Comparison of ENCODE assay signal across 9 cellular contexts in the genomic region with DNA sequence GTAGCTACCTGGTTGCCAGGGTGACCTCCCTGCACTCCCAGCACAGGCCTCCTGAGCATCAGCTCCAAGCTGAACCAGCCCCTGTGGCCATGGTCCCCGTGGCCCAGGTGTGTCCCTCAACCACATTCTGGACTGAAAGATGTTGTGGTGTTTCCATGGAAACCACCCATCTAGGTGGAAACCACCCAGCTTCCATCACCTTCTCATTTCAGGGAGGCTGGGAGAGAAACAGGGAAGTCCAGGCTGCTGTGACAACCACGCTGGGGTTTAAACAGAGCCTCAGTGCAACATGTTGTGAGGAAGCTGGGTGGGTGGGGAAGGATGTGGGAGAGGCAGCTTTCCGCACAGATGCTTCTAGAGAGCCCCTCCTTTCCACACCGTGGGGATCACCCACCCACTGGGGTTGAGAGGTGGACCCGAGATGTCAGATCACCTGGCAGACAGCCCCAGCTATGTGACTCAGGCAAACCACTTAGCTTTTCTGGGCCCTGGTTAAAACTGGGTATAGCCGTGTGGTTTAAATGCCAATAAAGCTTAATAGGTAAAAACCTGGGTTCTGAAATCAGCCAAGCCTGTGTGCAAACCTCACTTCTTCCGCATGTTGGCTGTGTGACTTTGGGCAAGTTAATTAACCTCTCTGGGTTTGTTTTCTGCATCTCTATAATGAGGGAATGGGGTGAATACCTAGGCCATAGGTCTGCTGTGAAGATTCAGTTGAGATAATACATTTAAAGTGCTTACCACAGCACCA. TPM values are rescaled to one million over a fixed set of nuclear protein-coding genes. Genes with fewer than 3 reads are reported as not detected.
DNase-seq lines count a peak whose midpoint lies in the region; ATAC-seq, FAIRE-seq and TF ChIP-seq lines count a peak whose summit lies in the region.
"Had no signal": no experiment of that assay in that cellular context is flagged by ENCODE, and none has a peak within 500 bp of the region (broad histone marks: within the 10 kb centered on the region; RNA-seq: fewer than 3 reads in every experiment).

No MANE protein-coding gene starts in this region.

- DNase-seq in Caki2 (ENCODE audit: low read depth) (peak; percentile 38), T follicular helper cell (ENCODE audit: low read depth) (peak; percentile 37), GM12878 (ENCODE audit: low read depth, low spot score) (peak; percentile 86), Caco-2 (no peak), coronary artery (ENCODE audit: low spot score) (no peak), HPDE6-E6E7 (ENCODE audit: extremely low spot score) (no peak)
- DNase-seq in stimulated activated CD8-positive, alpha-beta memory T cell treated with anti-CD3 and anti-CD28 coated beads, Interleukin-7, amount 100 ng/mL, for 1 hour (ENCODE audit: low read depth in 2 of 2) = peak; percentile 35 to 37

- POLR2A ChIA-PET in GM12878 (lab: Charles Lee) (interaction anchor here (0.7 to 7.9 kb wide), 10 partner anchors 8 to 46 kb away, joined by 3 to 289 read pairs (median 4); partner anchors contain the start of gene CD82), Caco-2 (lab: Charles Lee) (no interaction called here)

- CTCF ChIA-PET in GM12878 (lab: Yijun Ruan, JAX) (interaction anchor here (0.6 to 10.3 kb wide), 11 partner anchors 9 to 73 kb away, joined by 3 to 477 read pairs (median 15); partner anchors contain the start of gene CD82), Caco-2 (lab: Charles Lee) (interaction anchor here (0.9 to 2.4 kb wide), 4 partner anchors 10 to 57 kb away, joined by 3 to 7 read pairs (median 4); no protein-coding TSS in a partner anchor)

- ATAC-seq in GM21619 (IDR thresholded peaks at IDR 0.05; ENCODE audit: unreplicated experiment) (peak; percentile 29), GM12878 (peak; percentile 54)

- H3K4me1 ChIP-seq in GM12878 (ENCODE audit: control insufficient read depth, insufficient read depth, low read length) (peaks cover 74% of the 10 kb centered on the region), Caco-2 (no peaks in the 10 kb centered on the region)
- H3K4me1 ChIP-seq: parathyroid adenoma had no signal

- H3K4me3 Mint-ChIP-seq in Caco-2 (ENCODE audit: unreplicated experiment) = no peak overlapping the region

- 2% methylated on average over 7 of the region's 7 CpGs for WGBS in GM12878 (ENCODE audit: insufficient coverage, insufficient replicate concordance, low lambda C conversion rate, missing lambda C conversion rate)

- RAD21 ChIA-PET in GM12878 (lab: Charles Lee; ENCODE audit: unreplicated experiment) = interaction anchor here (0.6 to 7.8 kb wide), 17 partner anchors 9 to 259 kb away, joined by 3 to 196 read pairs (median 7); partner anchors contain the start of gene CD82

- peaks cover 4% of the 10 kb centered on the region for H3K27me3 Mint-ChIP-seq in Caco-2 (ENCODE audit: insufficient read depth, unreplicated experiment)

- intact Hi-C loops in GM12878 (cut with micrococcal nuclease; ENCODE audit: unreplicated experiment) = no loop called here
- intact Hi-C loops in Caco-2 (cut with micrococcal nuclease; ENCODE audit: unreplicated experiment) = no loop called here

- H3K36me3 Mint-ChIP-seq in Caco-2 (ENCODE audit: insufficient read depth, unreplicated experiment) = no peaks in the 10 kb centered on the region

- H3K36me3 ChIP-seq in GM12878 (ENCODE audit: control insufficient read depth in 2 of 2, insufficient read depth in 2 of 2, low read length in 1 of 2) (peaks cover 4 to 29% of the 10 kb centered on the region in 2 experiments), Caco-2 (ENCODE audit: control insufficient read depth, insufficient read depth, low read length) (no peaks in the 10 kb centered on the region)

- H3K9me3 ChIP-seq in GM12878 (replicated peaks; ENCODE audit: control insufficient read depth, insufficient read depth, low read length) (no peaks in the 10 kb centered on the region), Caco-2 (no peaks in the 10 kb centered on the region)

- H3K9ac ChIP-seq in GM12878 (ENCODE audit: control insufficient read depth, insufficient read depth, low read length) = no peak overlapping the region
- H3K9ac ChIP-seq: parathyroid adenoma had no signal

- no peak overlapping the region for H2AFZ ChIP-seq in GM12878 (ENCODE audit: control insufficient read depth, low read depth, low read length)
- H2AFZ ChIP-seq: parathyroid adenoma had no signal

- no peak for TF ChIP-seq POLR2A in GM12878 (IDR thresholded peaks at IDR 0.05; ENCODE audit: low read depth, low read length)

- H3K4me3 ChIP-seq in GM12878 (no peak overlapping the region), Caco-2 (ENCODE audit: low read depth, low read length) (no peak overlapping the region), coronary artery (no peak overlapping the region)

- peak overlapping the region; percentile 52 for H3K27ac ChIP-seq in GM12878 (ENCODE audit: control insufficient read depth, insufficient read depth)
- H3K27ac ChIP-seq in coronary artery = no peak overlapping the region
- H3K27ac ChIP-seq: parathyroid adenoma had no signal

- no peak for TF ChIP-seq RAD21 in GM12878 (IDR thresholded peaks at IDR 0.05; ENCODE audit: insufficient read depth, low read depth, low read length)

- H3K27me3 ChIP-seq in GM12878 (replicated peaks in 1 of 2; ENCODE audit: control insufficient read depth in 2 of 2, insufficient read depth in 2 of 2, low read length in 1 of 2) (no peaks in the 10 kb centered on the region), Caco-2 (replicated peaks; ENCODE audit: control insufficient read depth, insufficient read depth, low read length) (no peaks in the 10 kb centered on the region)

- peaks cover 9% of the 10 kb centered on the region for H3K4me1 Mint-ChIP-seq in Caco-2 (ENCODE audit: low read depth, unreplicated experiment)

- SMC1A ChIA-PET in GM12878 (lab: Charles Lee; ENCODE audit: uncharacterized antibody, unreplicated experiment) = interaction anchor here (0.7 to 10.3 kb wide), 12 partner anchors 10 to 543 kb away, joined by 3 to 433 read pairs (median 11); partner anchors contain the start of gene CD82

- TF ChIP-seq CTCF in GM12878 (IDR thresholded peaks at IDR 0.05 in 2 of 3, conservative IDR thresholded peaks at IDR 0.05 in 1 of 3; ENCODE audit: control insufficient read depth in 2 of 3, extremely low read depth in 1 of 3, insufficient read depth in 1 of 3, low read depth in 3 of 3, low read length in 3 of 3) (no peak), Caco-2 (IDR thresholded peaks at IDR 0.05; ENCODE audit: insufficient read depth in 1 of 2, low read depth in 1 of 2, low read length in 1 of 2, severe bottlenecking in 1 of 2, unreplicated experiment in 1 of 2) (no peak), coronary artery (IDR thresholded peaks at IDR 0.05) (no peak)

- H3K4me2 ChIP-seq in GM12878 (ENCODE audit: control insufficient read depth, insufficient read depth) = peak overlapping the region; percentile 23

- no peak overlapping the region for H3K27ac Mint-ChIP-seq in Caco-2 (ENCODE audit: unreplicated experiment)

- H3K9me3 Mint-ChIP-seq in Caco-2 (ENCODE audit: unreplicated experiment) = no peaks in the 10 kb centered on the region

- in situ Hi-C loops in Caki2 (cut with HindIII; ENCODE audit: low pct_unique_long_range_greater_than_20kb, low sequenced_read_pairs) (no loop called here), GM12878 (cut with MboI) (no loop called here)

- BruUV-seq in GM12878 (replicated peaks; lab: Mats Ljungman, UMichigan) (no TSS peak), Caco-2 (replicated peaks; lab: Mats Ljungman, UMichigan) (no TSS peak)

- peak in 1 of 2 experiments; percentile 38; a peak in 2 of 4 replicates for TF ChIP-seq EP300 in GM12878 (IDR thresholded peaks at IDR 0.05; ENCODE audit: borderline replicate concordance in 1 of 2, control insufficient read depth in 1 of 2, low read depth in 2 of 2, low read length in 2 of 2)

- H4K20me1 ChIP-seq in GM12878 (ENCODE audit: control insufficient read depth, insufficient read depth) = no peaks in the 10 kb centered on the region

- FAIRE-seq in GM12878 (lab: Jason Lieb, UNC) = peak; percentile 89

- no peaks in the 10 kb centered on the region for H3K79me2 ChIP-seq in GM12878 (ENCODE audit: control insufficient read depth, insufficient read depth, low read length)
- H3K79me2 ChIP-seq: parathyroid adenoma had no signal

TF ChIP-seq in GM12878, 131 proteins besides CTCF, POLR2A, EP300 and RAD21 (continues in another document):
- TF ChIP-seq BCL11A (IDR thresholded peaks at IDR 0.05; ENCODE audit: low read depth, low read length) (no peak), GATAD2B (conservative IDR thresholded peaks at IDR 0.05; ENCODE audit: low read depth) (peak; percentile 58), ZNF24 (IDR thresholded peaks at IDR 0.05) (peak; percentile 56), SREBF1 (IDR thresholded peaks at IDR 0.05; ENCODE audit: low read length) (no peak), NFIC (IDR thresholded peaks at IDR 0.05; ENCODE audit: low read depth, low read length) (peak; percentile 57; the same call in 1 of the 2 replicates)

RNA-seq across cellular contexts. Expression of gene CD82, which starts 46.4 kb away (rescaled TPM):
- 17.5 and 35.8 TPM in 2 replicates for total RNA-seq in Caki2 (2014; rRNA removed; shearing (Covaris generic); ENCODE audit: low replicate concordance)
- 202 and 214 TPM in 2 replicates for total RNA-seq in GM12878 (2013; cell fraction: nucleolus; rRNA removed)
- total RNA-seq in GM12878 (2014; rRNA removed) (60.0 and 69.4 TPM in 2 replicates), GM12878 (2014; rRNA removed; fragmentation: Illumina TruSeq; extraction: Trizol) (65.0 and 66.4 TPM in 2 replicates), GM12878 (2021) (166 and 178 TPM in 2 replicates), Caco-2 (2022) (3.7 and 4.3 TPM in 2 replicates)
- polyA plus RNA-seq in GM12878 (2011; ENCODE audit: low read depth) = 57.7 TPM
- polyA plus RNA-seq in GM12878 (2011; rRNA removed) (94.5 and 176 TPM in 2 replicates), GM12878 (2014; fragmentation: Illumina TruSeq; extraction: Trizol) (17.8 and 51.8 TPM in 2 replicates), GM12878 (2014; fragmentation: Nextera tagmentation; extraction: Ambion mirVana) (1 to 10 TPM; 5.2 to 8.2 TPM), GM12878 (2014; rRNA removed) (97.7 and 100 TPM in 2 replicates), GM12878 (2016; fragmentation: Nextera tagmentation; extraction: Ambion mirVana) (100 to 1,000 TPM; 159 to 180 TPM)
- 223 and 282 TPM in 2 replicates for polyA plus RNA-seq in GM12878 (2011; cell fraction: cytosol; rRNA removed)
- 60.1 and 67.9 TPM in 2 replicates for polyA plus RNA-seq in GM12878 (2011; cell fraction: nucleus; rRNA removed)
- 108 and 130 TPM in 2 replicates for polyA plus RNA-seq in GM12878 (2012)
- 136 and 174 TPM in 2 replicates for polyA minus RNA-seq in GM12878 (2011; rRNA and poly(A)+ RNA removed)
- 59.5 and 63.5 TPM in 2 replicates for polyA minus RNA-seq in GM12878 (2011; cell fraction: cytosol; rRNA and poly(A)+ RNA removed)
- 29.3 and 45.1 TPM in 2 replicates for polyA minus RNA-seq in GM12878 (2011; cell fraction: nucleus; rRNA and poly(A)+ RNA removed)

Comparison
In these comparisons a context has a peak if more than half of its experiments do, and no peak if none do; other contexts are left out.
1. DNase-seq: peak in Caki2 (single experiment), T follicular helper cell (single experiment), GM12878 (single experiment) and stimulated activated CD8-positive, alpha-beta memory T cell treated with anti-CD3 and anti-CD28 coated beads, Interleukin-7, amount 100 ng/mL, for 1 hour (2 of 2); none in Caco-2 (0 of 2), coronary artery (single experiment) and HPDE6-E6E7 (single experiment).